9 cellular contexts compared by ENCODE assay signal in the genomic region with DNA sequence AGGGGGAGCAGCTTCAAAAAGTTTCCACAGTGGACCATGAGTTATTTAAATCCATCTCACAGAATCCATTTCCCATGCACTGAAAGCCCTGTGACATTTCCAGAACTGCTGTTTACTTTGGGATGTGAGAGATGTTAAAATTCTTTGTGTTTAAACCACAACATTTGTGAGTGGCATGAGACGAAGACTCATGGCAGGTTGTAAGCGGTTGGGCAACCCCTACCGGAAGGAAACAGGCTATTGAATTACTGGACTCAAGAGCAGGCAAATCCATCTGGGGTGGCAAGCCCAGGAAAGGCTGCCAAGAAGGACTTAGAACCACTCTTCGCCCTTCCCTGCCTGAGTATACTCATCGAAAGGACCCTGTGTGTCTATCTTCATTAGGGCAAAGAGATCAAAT. TPM values are rescaled to one million over a fixed set of nuclear protein-coding genes. Genes with fewer than 3 reads are reported as not detected.
DNase-seq lines count a peak whose midpoint lies in the region; ATAC-seq and TF ChIP-seq lines count a peak whose summit lies in the region.
"Had no signal": no experiment of that assay in that cellular context is flagged by ENCODE, and none has a peak within 500 bp of the region (broad histone marks: within the 10 kb centered on the region; RNA-seq: fewer than 3 reads in every experiment).

No MANE protein-coding gene starts in this region.

- ATAC-seq in IMR-90 (ENCODE audit: low read depth), result no peak

- no peak for TF ChIP-seq RAD21 in IMR-90 (IDR thresholded peaks at IDR 0.05; ENCODE audit: low read length)

- intact Hi-C loops in IMR-90 (cut with micrococcal nuclease), result no loop called here

- H2BK5ac ChIP-seq in IMR-90 (ENCODE audit: low read depth, low read length, poor library complexity, severe bottlenecking), result no peak overlapping the region

- POLR2A ChIA-PET in IMR-90 (lab: Charles Lee; ENCODE audit: unreplicated experiment), result no interaction called here

- H3K4me3 ChIP-seq in IMR-90 (ENCODE audit: insufficient read depth, low read depth, low read length) (no peak overlapping the region), cardiac fibroblast (replicated peaks in 1 of 2; ENCODE audit: low read depth in 2 of 2, low read length in 2 of 2) (no peak overlapping the region)
- H3K4me3 ChIP-seq: thoracic aorta had no signal

- CTCF ChIA-PET in IMR-90 (lab: Yijun Ruan, JAX), result no interaction called here

- no peak overlapping the region for H3K56ac ChIP-seq in IMR-90 (ENCODE audit: extremely low read depth, insufficient read depth, low read length)

- no peak overlapping the region for H4K5ac ChIP-seq in IMR-90 (ENCODE audit: low read depth, low read length)

- no peak overlapping the region for H3K27ac ChIP-seq in IMR-90 (ENCODE audit: insufficient read depth, low read length)
- H3K27ac ChIP-seq: thoracic aorta had no signal

- no peak overlapping the region for H2AK5ac ChIP-seq in IMR-90 (ENCODE audit: low read depth, low read length)

- H2AFZ ChIP-seq in IMR-90 (replicated peaks; ENCODE audit: low read length, poor library complexity), result no peak overlapping the region

- BruUV-seq in IMR-90 (replicated peaks; lab: Mats Ljungman, UMichigan), result no TSS peak

- no peaks in the 10 kb centered on the region for H3K79me1 ChIP-seq in IMR-90 (ENCODE audit: low read depth in 1 of 2, low read length in 2 of 2)

- no peak overlapping the region; the same call in 1 of the 2 replicates for H3K4me2 ChIP-seq in IMR-90 (ENCODE audit: low read depth, low read length)

- no peak for TF ChIP-seq POLR2A in IMR-90 (IDR thresholded peaks at IDR 0.05; ENCODE audit: low read depth, low read length)

- H3K4ac ChIP-seq in IMR-90 (ENCODE audit: low read depth, low read length), result no peak overlapping the region

- peaks cover 5% of the 10 kb centered on the region for H3K27me3 ChIP-seq in IMR-90 (ENCODE audit: control insufficient read depth, insufficient read depth, low read length)

- H2BK20ac ChIP-seq in IMR-90 (ENCODE audit: low read depth, low read length), result no peak overlapping the region

- dilution Hi-C loops in IMR-90 (cut with HindIII; ENCODE audit: low sequenced_read_pairs, unreplicated experiment), result no loop called here

- no peak overlapping the region for H3K23ac ChIP-seq in IMR-90 (ENCODE audit: low read depth, low read length)

- H3K9me1 ChIP-seq in IMR-90 (ENCODE audit: insufficient read depth, low read length), result no peaks in the 10 kb centered on the region

- no peak overlapping the region for H3K14ac ChIP-seq in IMR-90 (replicated peaks; ENCODE audit: low read depth, low read length)

- H4K91ac ChIP-seq in IMR-90 (ENCODE audit: insufficient read depth, low read depth, low read length), result no peak overlapping the region

- no peak overlapping the region for H3K9ac ChIP-seq in IMR-90 (ENCODE audit: low read depth, low read length)

- peak; percentile 5 for DNase-seq in IMR-90
- peak; percentile 68 for DNase-seq in NCI-H510A (lab: John Stamatoyannopoulos, UW)
- peak; percentile 59 to 70 for DNase-seq in cardiac fibroblast (ENCODE audit: low read depth in 2 of 2)
- DNase-seq in renal cortical epithelial cell (ENCODE audit: low read depth), result peak; percentile 97
- no peak for DNase-seq in GM19238 (ENCODE audit: insufficient read length, low spot score)
- DNase-seq in AG08395 (ENCODE audit: low spot score), result no peak
- DNase-seq in activated CD4-positive, alpha-beta T cell treated with anti-CD3 and anti-CD28 coated beads, Interleukin-2, amount 50 U/mL, for 48 hours, result no peak
- DNase-seq: amniotic stem cell had no signal

- no peaks in the 10 kb centered on the region for H3K9me3 ChIP-seq in IMR-90 (ENCODE audit: control insufficient read depth, insufficient read depth, low read length)
- H3K9me3 ChIP-seq: thoracic aorta had no signal

- H3K18ac ChIP-seq in IMR-90 (ENCODE audit: low read depth, low read length), result no peak overlapping the region

- H3K4me1 ChIP-seq in IMR-90 (ENCODE audit: control insufficient read depth, insufficient read depth, low read length), result peaks cover 2% of the 10 kb centered on the region; the same call in 1 of the 2 replicates

- H2BK15ac ChIP-seq in IMR-90 (ENCODE audit: low read depth, low read length), result no peak overlapping the region

- no peaks in the 10 kb centered on the region for H3K36me3 ChIP-seq in IMR-90 (ENCODE audit: control insufficient read depth, insufficient read depth, low read length)
- H3K36me3 ChIP-seq: thoracic aorta had no signal

- H2BK120ac ChIP-seq in IMR-90 (ENCODE audit: low read depth, low read length), result no peak overlapping the region

- H4K8ac ChIP-seq in IMR-90 (ENCODE audit: low read depth in 2 of 2, low read length in 2 of 2), result no peak overlapping the region

- no peak overlapping the region for H2AK9ac ChIP-seq in IMR-90 (replicated peaks; ENCODE audit: low read depth, low read length, poor library complexity)

- 0% methylated on average over 2 of the region's 5 CpGs; no CpG with 5 or more reads in 1 of the 2 experiments for WGBS in IMR-90 (ENCODE audit: extremely low coverage in 2 of 2, insufficient read length in 1 of 2), 2 experiments

- in situ Hi-C loops in IMR-90 (cut with MboI; ENCODE audit: low sequenced_read_pairs), result no loop called here

- no peak for TF ChIP-seq CTCF in IMR-90 (conservative IDR thresholded peaks at IDR 0.05; ENCODE audit: low read depth, low read length)
- TF ChIP-seq CTCF in cardiac fibroblast (IDR thresholded peaks at IDR 0.05; ENCODE audit: low read depth, low read length), result no peak

- no peaks in the 10 kb centered on the region for H4K20me1 ChIP-seq in IMR-90 (ENCODE audit: insufficient read depth, low read length)

TF ChIP-seq in IMR-90, 13 proteins besides CTCF, POLR2A, EP300 and RAD21:
- peak; percentile 21; the same call in 1 of the 2 replicates for TF ChIP-seq CEBPB (IDR thresholded peaks at IDR 0.05; ENCODE audit: low read depth, low read length)
- TF ChIP-seq CHD1 (IDR thresholded peaks at IDR 0.05; ENCODE audit: low read depth, low read length), result no peak

RNA-seq across cellular contexts. Expression of a gene that starts 22.3 kb away (rescaled TPM):
- total RNA-seq in IMR-90 (2012; rRNA removed), result not detected in 2 replicates
- not detected in 2 replicates for polyA plus RNA-seq in IMR-90 (2012; rRNA removed)
- polyA plus RNA-seq in IMR-90 (2012; cell fraction: cytosol; rRNA removed), result not detected in 2 replicates
- polyA plus RNA-seq in IMR-90 (2012; cell fraction: nucleus; rRNA removed; ENCODE audit: low replicate concordance), result not detected in 2 replicates
- 3.1 and 44.0 TPM in 2 replicates for total RNA-seq in renal cortical epithelial cell
- total RNA-seq: thoracic aorta had no signal

Comparison
In these comparisons a context has a peak if more than half of its experiments do, and no peak if none do; other contexts are left out.
1. DNase-seq: peak in IMR-90 (single experiment), NCI-H510A (single experiment), cardiac fibroblast (2 of 2) and renal cortical epithelial cell (single experiment); none in GM19238 (single experiment), AG08395 (single experiment) and activated CD4-positive, alpha-beta T cell treated with anti-CD3 and anti-CD28 coated beads, Interleukin-2, amount 50 U/mL, for 48 hours (0 of 2).